8 cellular contexts compared by ENCODE assay signal in the genomic region with DNA sequence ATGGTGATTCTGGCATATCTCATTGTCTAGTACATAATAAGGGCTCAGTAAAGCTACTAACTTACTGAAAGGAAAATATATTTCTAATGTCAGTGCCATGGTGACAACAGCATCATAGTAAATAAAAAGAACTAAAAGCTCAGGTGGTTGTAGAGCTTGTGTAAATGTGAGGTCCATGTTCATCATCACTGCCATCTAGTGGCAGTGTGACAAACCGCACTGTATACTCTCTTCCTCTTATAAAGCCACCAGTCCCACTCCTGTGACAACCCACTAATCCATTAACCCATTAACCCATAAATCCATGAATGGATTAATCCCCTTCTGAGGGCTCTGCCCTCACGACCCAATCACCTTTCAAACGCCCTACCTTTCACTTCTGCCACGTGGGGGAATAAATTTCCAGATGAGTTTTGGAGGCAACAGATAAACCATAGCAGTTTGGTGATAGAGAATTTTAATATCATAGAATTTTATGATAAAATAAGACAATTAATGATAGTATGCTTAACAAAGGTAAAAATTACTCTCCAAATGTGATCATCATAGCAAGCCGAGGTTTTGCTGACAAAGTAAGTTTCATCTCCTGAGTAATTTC.
A peak's percentile ranks its signal among the peaks of the same experiment; 100 is the strongest.
DNase-seq lines count a peak whose midpoint lies in the region; ATAC-seq and TF ChIP-seq lines count a peak whose summit lies in the region.

No MANE protein-coding gene starts in this region.

- WGBS in iPS DF 6.9 (ENCODE audit: insufficient coverage, insufficient read length): no CpG with 5 or more reads among the region's 5 CpGs

- H3K4me1 ChIP-seq in PC-9 (replicated peaks; ENCODE audit: insufficient read depth) (no peaks in the 10 kb centered on the region), iPS DF 6.9 (ENCODE audit: control insufficient read depth, insufficient read depth, low read length) (0 out of 2 replicates have a peak, but pooled peaks cover 1% of the 10 kb centered on the region)

- in situ Hi-C loops in astrocyte of the spinal cord (cut with HindIII; ENCODE audit: low sequenced_read_pairs): no loop called here

- TF ChIP-seq CTCF in PC-9 (conservative IDR thresholded peaks at IDR 0.05): peak; percentile 78
- peak; percentile 82 for TF ChIP-seq CTCF in astrocyte of the spinal cord (IDR thresholded peaks at IDR 0.05; ENCODE audit: low read depth, low read length)

- no peaks in the 10 kb centered on the region for H3F3A ChIP-seq in PC-9 (ENCODE audit: insufficient read depth, low read depth)

- H3K27me3 ChIP-seq in PC-9 (ENCODE audit: insufficient read depth, low read depth) (peaks cover 16% of the 10 kb centered on the region), iPS DF 6.9 (ENCODE audit: control insufficient read depth, insufficient read depth, low read length) (no peaks in the 10 kb centered on the region)

- H3K79me2 ChIP-seq in PC-9 (ENCODE audit: low read depth): no peaks in the 10 kb centered on the region

- no peak overlapping the region for H3K4me3 ChIP-seq in PC-9
- no peak overlapping the region for H3K4me3 ChIP-seq in astrocyte of the spinal cord (ENCODE audit: low read depth, low read length)
- no peak overlapping the region for H3K4me3 ChIP-seq in iPS DF 6.9 (ENCODE audit: low read length)

- intact Hi-C loops in PC-9 (cut with micrococcal nuclease; ENCODE audit: unreplicated experiment): no loop called here

- no peaks in the 10 kb centered on the region for H3K9me3 ChIP-seq in PC-9 (ENCODE audit: insufficient read depth, low read depth)
- H3K9me3 ChIP-seq in iPS DF 6.9 (ENCODE audit: control insufficient read depth, insufficient read depth, low read length): no peaks in the 10 kb centered on the region

- H3K4me2 ChIP-seq in PC-9: no peak overlapping the region

- no peak overlapping the region for H2AFZ ChIP-seq in PC-9

- BruUV-seq in PC-9 (replicated peaks; lab: Mats Ljungman, UMichigan): no TSS peak

- no peaks in the 10 kb centered on the region for H3K9me2 ChIP-seq in PC-9 (ENCODE audit: insufficient read depth)

- POLR2A ChIA-PET in PC-9 (lab: Charles Lee; ENCODE audit: unreplicated experiment): no interaction called here

- no peaks in the 10 kb centered on the region for H3K36me3 ChIP-seq in PC-9 (ENCODE audit: low read depth)
- H3K36me3 ChIP-seq in iPS DF 6.9 (ENCODE audit: control insufficient read depth, insufficient read depth, low read length): no peaks in the 10 kb centered on the region

- H4K20me1 ChIP-seq in PC-9 (ENCODE audit: insufficient read depth): no peaks in the 10 kb centered on the region

- CTCF ChIA-PET in PC-9 (lab: Charles Lee): interaction anchor here (0.7 kb wide), 1 partner anchor 881 kb away, joined by 3 read pairs; no protein-coding TSS in a partner anchor

- ATAC-seq in GM21717 (IDR thresholded peaks at IDR 0.05; ENCODE audit: unreplicated experiment): peak; percentile 84

- DNase-seq in NCI-H510A treated with DMSO at 0.1 percent for 48 hours (lab: John Stamatoyannopoulos, UW) (peak; percentile 61), NCI-H510A (lab: John Stamatoyannopoulos, UW) (no peak), HUDEP-2 (lab: John Stamatoyannopoulos, UW; ENCODE audit: unreplicated experiment in 76 of 76) (peak in 45 of 76 experiments; percentile 1 to 66 (median 17)), PC-9 (peak in 1 of 2 experiments; percentile 4), astrocyte of the spinal cord (ENCODE audit: low read depth, low spot score) (peak; percentile 61), iPS DF 6.9 (ENCODE audit: low read depth, low spot score) (peak; percentile 43)
- DNase-seq in stimulated activated CD4-positive, alpha-beta T cell treated with anti-CD3 and anti-CD28 coated beads, Interleukin-12 subunit alpha, Interleukin-12 subunit beta, amount 100 ng/mL, for 48 hours (ENCODE audit: low read depth in 2 of 3, low spot score in 1 of 3): peak in 2 of 3 donors; percentile 2 to 4

- H3K27ac ChIP-seq in PC-9: no peak overlapping the region
- no peak overlapping the region for H3K27ac ChIP-seq in iPS DF 6.9 (ENCODE audit: low read length)
